16 cellular contexts compared by ENCODE assay signal in the genomic region with DNA sequence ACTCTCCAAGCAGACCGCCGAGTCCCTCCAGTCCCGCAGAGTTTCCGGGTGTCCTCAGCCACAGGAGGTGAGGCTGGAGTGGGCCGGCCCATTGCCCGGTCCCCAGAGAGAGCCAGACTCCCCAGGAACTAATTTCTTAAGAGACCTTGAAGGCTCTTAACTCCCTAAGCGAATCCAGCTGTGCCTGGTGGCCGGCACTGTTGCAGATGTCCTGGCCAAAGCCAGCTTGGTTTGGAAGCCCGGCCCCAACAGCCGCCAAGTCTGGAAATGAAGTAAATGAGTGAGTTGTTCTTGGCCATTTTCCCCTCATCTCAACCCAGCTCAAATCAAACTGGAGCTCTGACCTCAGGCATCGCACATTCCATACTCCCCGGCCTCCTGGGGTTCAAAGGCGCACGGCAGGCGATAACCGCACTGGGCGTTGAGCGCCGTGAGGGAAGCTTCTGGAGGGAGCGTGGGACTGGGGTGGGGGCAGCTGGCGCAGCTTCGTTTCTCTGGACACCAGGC. TPM values are rescaled to one million over a fixed set of nuclear protein-coding genes. Genes with fewer than 3 reads are reported as not detected.
DNase-seq lines count a peak whose midpoint lies in the region; ATAC-seq, FAIRE-seq and TF ChIP-seq lines count a peak whose summit lies in the region.
"Had no signal": no experiment of that assay in that cellular context is flagged by ENCODE, and none has a peak within 500 bp of the region (broad histone marks: within the 10 kb centered on the region; RNA-seq: fewer than 3 reads in every experiment).

No MANE protein-coding gene starts in this region.

- H3K4me1 Mint-ChIP-seq in stimulated activated naive B cell treated with anti-CD40 and anti-IgM and Interleukin-4, amounts not matched to agents 10 μg/mL and 1 μg/mL and 100 μg/mL, for 72 hours = peaks cover 48 to 75% of the 10 kb centered on the region in 2 donors

- no peaks in the 10 kb centered on the region for H3K36me3 ChIP-seq in kidney (ENCODE audit: control insufficient read depth in 1 of 2, insufficient read depth in 2 of 2, low read length in 2 of 2)

- peak overlapping the region in 1 of 2 donors; percentile 14 for H3K27ac ChIP-seq in kidney (ENCODE audit: low read depth in 2 of 2, low read length in 2 of 2)
- no peak overlapping the region for H3K27ac ChIP-seq in foreskin keratinocyte
- H3K27ac ChIP-seq: C4-2B had no signal

- peaks cover 3 to 5% of the 10 kb centered on the region in 2 donors for H3K9me3 Mint-ChIP-seq in stimulated activated naive B cell treated with anti-CD40 and anti-IgM and Interleukin-4, amounts not matched to agents 10 μg/mL and 1 μg/mL and 100 μg/mL, for 72 hours
- H3K9me3 Mint-ChIP-seq: memory B cell had no signal

- H3K9ac ChIP-seq in kidney (ENCODE audit: low read length in 2 of 2) = no peak overlapping the region

- H3K27ac Mint-ChIP-seq in stimulated activated naive B cell treated with anti-CD40 and anti-IgM and Interleukin-4, amounts not matched to agents 10 μg/mL and 1 μg/mL and 100 μg/mL, for 72 hours = peak overlapping the region; percentile 25

- H3K4me1 ChIP-seq in kidney (ENCODE audit: control insufficient read depth in 1 of 2, insufficient read depth in 1 of 2, low read depth in 1 of 2, low read length in 2 of 2) = peaks cover 41 to 54% of the 10 kb centered on the region in 2 donors
- no peaks in the 10 kb centered on the region for H3K4me1 ChIP-seq in foreskin keratinocyte

- FAIRE-seq in kidney (lab: Jason Lieb, UNC) = no peak
- FAIRE-seq: frontal cortex, HTR-8/SVneo had no signal

- DNase-seq in Daoy (ENCODE audit: low read depth) (peak; percentile 87), cardiac fibroblast (ENCODE audit: low read depth in 2 of 2) (peak; percentile 70 to 87), kidney (peak; percentile 92), foreskin keratinocyte (no peak), NCI-H2029 treated with DMSO at 0.1 percent for 48 hours (lab: John Stamatoyannopoulos, UW) (no peak), Kasumi-1 (lab: John Stamatoyannopoulos, UW) (no peak)
- no peak for DNase-seq in stimulated activated naive B cell treated with anti-CD40 and anti-IgM and Interleukin-4, amounts not matched to agents 10 μg/mL and 1 μg/mL and 100 μg/mL, for 72 hours
- DNase-seq in stimulated activated CD4-positive, alpha-beta T cell treated with anti-CD3 and anti-CD28 coated beads, Interleukin-15, amount 100 ng/mL, for 24 hours = no peak
- DNase-seq: activated T-cell treated with anti-CD3 and anti-CD28 coated beads, Interleukin-2, amount 50 U/mL, for 1 hour; NCI-H1417; NCI-H82 had no signal

- TF ChIP-seq CTCF in cardiac fibroblast (IDR thresholded peaks at IDR 0.05; ENCODE audit: low read depth, low read length) = no peak
- TF ChIP-seq CTCF in kidney (IDR thresholded peaks at IDR 0.05; ENCODE audit: borderline replicate concordance, extremely low read depth, insufficient read depth) = no peak
- no peak for TF ChIP-seq CTCF in foreskin keratinocyte (conservative IDR thresholded peaks at IDR 0.05)

- H3K9me3 ChIP-seq in kidney (ENCODE audit: control insufficient read depth in 1 of 2, low read length in 2 of 2) = no peaks in the 10 kb centered on the region

- H3K4me3 Mint-ChIP-seq in stimulated activated naive B cell treated with anti-CD40 and anti-IgM and Interleukin-4, amounts not matched to agents 10 μg/mL and 1 μg/mL and 100 μg/mL, for 72 hours = no peak overlapping the region
- H3K4me3 Mint-ChIP-seq: central memory CD8-positive, alpha-beta T cell; memory B cell had no signal

- peaks cover 23 to 35% of the 10 kb centered on the region in 2 donors for H3K36me3 Mint-ChIP-seq in stimulated activated naive B cell treated with anti-CD40 and anti-IgM and Interleukin-4, amounts not matched to agents 10 μg/mL and 1 μg/mL and 100 μg/mL, for 72 hours

- no peaks in the 10 kb centered on the region for H3K27me3 Mint-ChIP-seq in stimulated activated naive B cell treated with anti-CD40 and anti-IgM and Interleukin-4, amounts not matched to agents 10 μg/mL and 1 μg/mL and 100 μg/mL, for 72 hours
- H3K27me3 Mint-ChIP-seq: central memory CD8-positive, alpha-beta T cell; memory B cell had no signal

- no peak overlapping the region for H3K4me3 ChIP-seq in cardiac fibroblast (replicated peaks in 1 of 2; ENCODE audit: low read depth in 2 of 2, low read length in 2 of 2)
- H3K4me3 ChIP-seq in kidney (ENCODE audit: low read length in 2 of 2) = no peak overlapping the region

- no peaks in the 10 kb centered on the region for H3K27me3 ChIP-seq in foreskin keratinocyte

- ATAC-seq in stimulated activated naive B cell treated with anti-CD40 and anti-IgM and Interleukin-4, amounts not matched to agents 10 μg/mL and 1 μg/mL and 100 μg/mL, for 72 hours (replicated peaks) = no peak
- no peak for ATAC-seq in foreskin keratinocyte

- intact Hi-C loops in kidney (cut with DNase I) = no loop called here

RNA-seq across cellular contexts. Expression of a gene that starts 42.0 kb away (rescaled TPM):
- total RNA-seq in Daoy (2014; rRNA removed; shearing (Covaris generic)) = 5.6 and 6.9 TPM in 2 replicates
- total RNA-seq in kidney = 65.7 TPM
- 16.6 TPM for polyA plus RNA-seq in kidney (ENCODE audit: insufficient read depth, low read depth, low replicate concordance)
- total RNA-seq in foreskin keratinocyte = 28.0 and 28.9 TPM in 2 replicates
- 12.9 and 15.3 TPM in 2 replicates for polyA plus RNA-seq in foreskin keratinocyte

Comparison
In these comparisons a context has a peak if more than half of its experiments do, and no peak if none do; other contexts are left out.
1. DNase-seq: peak in Daoy (single experiment), cardiac fibroblast (2 of 2) and kidney (single experiment); none in stimulated activated naive B cell treated with anti-CD40 and anti-IgM and Interleukin-4, amounts not matched to agents 10 μg/mL and 1 μg/mL and 100 μg/mL, for 72 hours (single experiment), stimulated activated CD4-positive, alpha-beta T cell treated with anti-CD3 and anti-CD28 coated beads, Interleukin-15, amount 100 ng/mL, for 24 hours (single experiment), foreskin keratinocyte (0 of 2), NCI-H2029 treated with DMSO at 0.1 percent for 48 hours (single experiment) and Kasumi-1 (0 of 2).